2 cellular contexts compared by ENCODE assay signal in the genomic region with DNA sequence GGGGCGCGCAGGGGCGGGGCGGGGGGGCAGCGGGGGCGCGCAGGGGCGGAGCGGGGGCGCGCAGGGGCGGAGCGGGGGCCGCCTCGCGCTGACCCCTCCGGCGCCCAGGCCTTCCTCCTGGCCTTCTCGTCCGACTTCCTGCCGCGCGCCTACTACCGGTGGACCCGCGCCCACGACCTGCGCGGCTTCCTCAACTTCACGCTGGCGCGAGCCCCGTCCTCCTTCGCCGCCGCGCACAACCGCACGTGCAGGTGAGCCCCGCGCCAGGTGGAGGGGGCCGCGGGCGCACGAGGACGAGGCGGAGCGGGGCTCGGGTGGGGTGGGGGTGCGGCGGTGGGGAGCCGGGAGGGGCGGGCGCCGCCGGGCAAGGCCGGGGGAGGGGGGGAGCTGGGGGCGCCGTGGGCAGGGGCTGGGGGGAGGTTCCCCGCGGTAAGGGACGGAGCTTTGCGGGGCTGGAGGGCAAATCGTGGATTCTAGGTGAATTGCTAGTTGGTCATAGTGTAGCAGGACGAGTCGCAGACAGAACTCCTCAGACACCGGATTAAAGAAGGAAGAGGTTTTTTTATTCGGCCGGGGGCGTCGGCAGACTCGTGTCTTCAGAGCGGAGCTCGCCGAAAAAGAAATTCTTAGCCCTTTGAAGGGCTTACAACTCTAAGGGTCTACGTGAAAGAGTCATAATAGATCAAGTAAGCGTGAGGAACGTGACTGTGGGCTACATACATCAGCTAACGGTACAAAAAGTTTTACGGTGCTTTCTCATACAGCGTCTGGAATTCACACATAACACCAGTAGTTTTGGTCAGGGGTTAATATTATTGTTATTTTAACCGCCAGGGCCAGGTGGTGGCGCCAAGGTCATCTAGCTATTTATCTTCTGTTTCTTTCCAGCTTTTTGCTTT.
TF ChIP-seq lines count a peak whose summit lies in the region.

No MANE protein-coding gene starts in this region.

TF ChIP-seq in SK-N-SH treated with all-trans-retinoic acid at 6 μM for 48 hours, 23 proteins besides CTCF, POLR2A, EP300 and RAD21:
- TF ChIP-seq, protein P1, sequence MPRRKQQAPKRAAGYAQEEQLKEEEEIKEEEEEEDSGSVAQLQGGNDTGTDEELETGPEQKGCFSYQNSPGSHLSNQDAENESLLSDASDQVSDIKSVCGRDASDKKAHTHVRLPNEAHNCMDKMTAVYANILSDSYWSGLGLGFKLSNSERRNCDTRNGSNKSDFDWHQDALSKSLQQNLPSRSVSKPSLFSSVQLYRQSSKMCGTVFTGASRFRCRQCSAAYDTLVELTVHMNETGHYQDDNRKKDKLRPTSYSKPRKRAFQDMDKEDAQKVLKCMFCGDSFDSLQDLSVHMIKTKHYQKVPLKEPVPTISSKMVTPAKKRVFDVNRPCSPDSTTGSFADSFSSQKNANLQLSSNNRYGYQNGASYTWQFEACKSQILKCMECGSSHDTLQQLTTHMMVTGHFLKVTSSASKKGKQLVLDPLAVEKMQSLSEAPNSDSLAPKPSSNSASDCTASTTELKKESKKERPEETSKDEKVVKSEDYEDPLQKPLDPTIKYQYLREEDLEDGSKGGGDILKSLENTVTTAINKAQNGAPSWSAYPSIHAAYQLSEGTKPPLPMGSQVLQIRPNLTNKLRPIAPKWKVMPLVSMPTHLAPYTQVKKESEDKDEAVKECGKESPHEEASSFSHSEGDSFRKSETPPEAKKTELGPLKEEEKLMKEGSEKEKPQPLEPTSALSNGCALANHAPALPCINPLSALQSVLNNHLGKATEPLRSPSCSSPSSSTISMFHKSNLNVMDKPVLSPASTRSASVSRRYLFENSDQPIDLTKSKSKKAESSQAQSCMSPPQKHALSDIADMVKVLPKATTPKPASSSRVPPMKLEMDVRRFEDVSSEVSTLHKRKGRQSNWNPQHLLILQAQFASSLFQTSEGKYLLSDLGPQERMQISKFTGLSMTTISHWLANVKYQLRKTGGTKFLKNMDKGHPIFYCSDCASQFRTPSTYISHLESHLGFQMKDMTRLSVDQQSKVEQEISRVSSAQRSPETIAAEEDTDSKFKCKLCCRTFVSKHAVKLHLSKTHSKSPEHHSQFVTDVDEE (CRISPR knock-in tag; IDR thresholded peaks at IDR 0.05) = no peak
- TF ChIP-seq TOX (CRISPR knock-in tag; IDR thresholded peaks at IDR 0.05; ENCODE audit: borderline replicate concordance) (no peak), ZFP3 (CRISPR knock-in tag; IDR thresholded peaks at IDR 0.05) (no peak)
TF ChIP-seq in SK-N-SH treated with all-trans-retinoic acid at 6 μM for 48 hours: peak in this region for 0.

TF ChIP-seq in GM12878, 131 proteins besides CTCF, POLR2A, EP300 and RAD21 (continues in another document):
- TF ChIP-seq, protein P2, sequence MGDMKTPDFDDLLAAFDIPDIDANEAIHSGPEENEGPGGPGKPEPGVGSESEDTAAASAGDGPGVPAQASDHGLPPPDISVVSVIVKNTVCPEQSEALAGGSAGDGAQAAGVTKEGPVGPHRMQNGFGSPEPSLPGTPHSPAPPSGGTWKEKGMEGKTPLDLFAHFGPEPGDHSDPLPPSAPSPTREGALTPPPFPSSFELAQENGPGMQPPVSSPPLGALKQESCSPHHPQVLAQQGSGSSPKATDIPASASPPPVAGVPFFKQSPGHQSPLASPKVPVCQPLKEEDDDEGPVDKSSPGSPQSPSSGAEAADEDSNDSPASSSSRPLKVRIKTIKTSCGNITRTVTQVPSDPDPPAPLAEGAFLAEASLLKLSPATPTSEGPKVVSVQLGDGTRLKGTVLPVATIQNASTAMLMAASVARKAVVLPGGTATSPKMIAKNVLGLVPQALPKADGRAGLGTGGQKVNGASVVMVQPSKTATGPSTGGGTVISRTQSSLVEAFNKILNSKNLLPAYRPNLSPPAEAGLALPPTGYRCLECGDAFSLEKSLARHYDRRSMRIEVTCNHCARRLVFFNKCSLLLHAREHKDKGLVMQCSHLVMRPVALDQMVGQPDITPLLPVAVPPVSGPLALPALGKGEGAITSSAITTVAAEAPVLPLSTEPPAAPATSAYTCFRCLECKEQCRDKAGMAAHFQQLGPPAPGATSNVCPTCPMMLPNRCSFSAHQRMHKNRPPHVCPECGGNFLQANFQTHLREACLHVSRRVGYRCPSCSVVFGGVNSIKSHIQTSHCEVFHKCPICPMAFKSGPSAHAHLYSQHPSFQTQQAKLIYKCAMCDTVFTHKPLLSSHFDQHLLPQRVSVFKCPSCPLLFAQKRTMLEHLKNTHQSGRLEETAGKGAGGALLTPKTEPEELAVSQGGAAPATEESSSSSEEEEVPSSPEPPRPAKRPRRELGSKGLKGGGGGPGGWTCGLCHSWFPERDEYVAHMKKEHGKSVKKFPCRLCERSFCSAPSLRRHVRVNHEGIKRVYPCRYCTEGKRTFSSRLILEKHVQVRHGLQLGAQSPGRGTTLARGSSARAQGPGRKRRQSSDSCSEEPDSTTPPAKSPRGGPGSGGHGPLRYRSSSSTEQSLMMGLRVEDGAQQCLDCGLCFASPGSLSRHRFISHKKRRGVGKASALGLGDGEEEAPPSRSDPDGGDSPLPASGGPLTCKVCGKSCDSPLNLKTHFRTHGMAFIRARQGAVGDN (IDR thresholded peaks at IDR 0.05) = 0 out of 2 replicates have a peak, but pooled peaks have one; percentile 32
- TF ChIP-seq SMAD5 (IDR thresholded peaks at IDR 0.05; ENCODE audit: low read depth) (no peak), PAX8 (IDR thresholded peaks at IDR 0.05) (no peak), NFYA (IDR thresholded peaks at IDR 0.05; ENCODE audit: borderline replicate concordance, low read depth, low read length) (no peak), FOS (IDR thresholded peaks at IDR 0.05; ENCODE audit: borderline replicate concordance, extremely low read depth, insufficient read length) (no peak), CREM (IDR thresholded peaks at IDR 0.05; ENCODE audit: low read depth) (no peak), SREBF1 (IDR thresholded peaks at IDR 0.05; ENCODE audit: low read length) (no peak), HDAC2 (IDR thresholded peaks at IDR 0.05) (no peak), BHLHE40 (IDR thresholded peaks at IDR 0.05; ENCODE audit: borderline replicate concordance in 1 of 2, low read depth in 2 of 2, low read length in 1 of 2) (peak; percentile 74 to 94; a peak in 3 of 4 replicates), RUNX3 (IDR thresholded peaks at IDR 0.05; ENCODE audit: low read length) (0 out of 2 replicates have a peak, but pooled peaks have one; percentile 26), SMC3 (IDR thresholded peaks at IDR 0.05; ENCODE audit: borderline replicate concordance, low read length) (peak; percentile 15; the same call in 1 of the 2 replicates), NR2F1 (conservative IDR thresholded peaks at IDR 0.05) (peak; percentile 40; the same call in 1 of the 2 replicates), SMARCA5 (IDR thresholded peaks at IDR 0.05) (0 out of 2 replicates have a peak, but pooled peaks have one; percentile 32), HCFC1 (IDR thresholded peaks at IDR 0.05; ENCODE audit: low read length) (no peak), JUNB (IDR thresholded peaks at IDR 0.05) (no peak), TARDBP (IDR thresholded peaks at IDR 0.05; ENCODE audit: borderline replicate concordance) (no peak), MEF2B (IDR thresholded peaks at IDR 0.05; ENCODE audit: partially characterized antibody, poor library complexity, severe bottlenecking) (no peak), HDGF (IDR thresholded peaks at IDR 0.05) (no peak), CHD1 (IDR thresholded peaks at IDR 0.05; ENCODE audit: low read depth, low read length) (no peak), SUZ12 (IDR thresholded peaks at IDR 0.05; ENCODE audit: unreplicated experiment) (no peak), WRNIP1 (IDR thresholded peaks at IDR 0.05; ENCODE audit: borderline replicate concordance, low read depth, low read length) (no peak)
- TF ChIP-seq, protein P3, sequence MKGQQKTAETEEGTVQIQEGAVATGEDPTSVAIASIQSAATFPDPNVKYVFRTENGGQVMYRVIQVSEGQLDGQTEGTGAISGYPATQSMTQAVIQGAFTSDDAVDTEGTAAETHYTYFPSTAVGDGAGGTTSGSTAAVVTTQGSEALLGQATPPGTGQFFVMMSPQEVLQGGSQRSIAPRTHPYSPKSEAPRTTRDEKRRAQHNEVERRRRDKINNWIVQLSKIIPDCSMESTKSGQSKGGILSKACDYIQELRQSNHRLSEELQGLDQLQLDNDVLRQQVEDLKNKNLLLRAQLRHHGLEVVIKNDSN (IDR thresholded peaks at IDR 0.05; ENCODE audit: borderline replicate concordance, extremely low read length, insufficient read depth, low read depth, low read length) = no peak
- TF ChIP-seq, protein P4, sequence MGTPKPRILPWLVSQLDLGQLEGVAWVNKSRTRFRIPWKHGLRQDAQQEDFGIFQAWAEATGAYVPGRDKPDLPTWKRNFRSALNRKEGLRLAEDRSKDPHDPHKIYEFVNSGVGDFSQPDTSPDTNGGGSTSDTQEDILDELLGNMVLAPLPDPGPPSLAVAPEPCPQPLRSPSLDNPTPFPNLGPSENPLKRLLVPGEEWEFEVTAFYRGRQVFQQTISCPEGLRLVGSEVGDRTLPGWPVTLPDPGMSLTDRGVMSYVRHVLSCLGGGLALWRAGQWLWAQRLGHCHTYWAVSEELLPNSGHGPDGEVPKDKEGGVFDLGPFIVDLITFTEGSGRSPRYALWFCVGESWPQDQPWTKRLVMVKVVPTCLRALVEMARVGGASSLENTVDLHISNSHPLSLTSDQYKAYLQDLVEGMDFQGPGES (IDR thresholded peaks at IDR 0.05) = no peak
- TF ChIP-seq, protein P5, sequence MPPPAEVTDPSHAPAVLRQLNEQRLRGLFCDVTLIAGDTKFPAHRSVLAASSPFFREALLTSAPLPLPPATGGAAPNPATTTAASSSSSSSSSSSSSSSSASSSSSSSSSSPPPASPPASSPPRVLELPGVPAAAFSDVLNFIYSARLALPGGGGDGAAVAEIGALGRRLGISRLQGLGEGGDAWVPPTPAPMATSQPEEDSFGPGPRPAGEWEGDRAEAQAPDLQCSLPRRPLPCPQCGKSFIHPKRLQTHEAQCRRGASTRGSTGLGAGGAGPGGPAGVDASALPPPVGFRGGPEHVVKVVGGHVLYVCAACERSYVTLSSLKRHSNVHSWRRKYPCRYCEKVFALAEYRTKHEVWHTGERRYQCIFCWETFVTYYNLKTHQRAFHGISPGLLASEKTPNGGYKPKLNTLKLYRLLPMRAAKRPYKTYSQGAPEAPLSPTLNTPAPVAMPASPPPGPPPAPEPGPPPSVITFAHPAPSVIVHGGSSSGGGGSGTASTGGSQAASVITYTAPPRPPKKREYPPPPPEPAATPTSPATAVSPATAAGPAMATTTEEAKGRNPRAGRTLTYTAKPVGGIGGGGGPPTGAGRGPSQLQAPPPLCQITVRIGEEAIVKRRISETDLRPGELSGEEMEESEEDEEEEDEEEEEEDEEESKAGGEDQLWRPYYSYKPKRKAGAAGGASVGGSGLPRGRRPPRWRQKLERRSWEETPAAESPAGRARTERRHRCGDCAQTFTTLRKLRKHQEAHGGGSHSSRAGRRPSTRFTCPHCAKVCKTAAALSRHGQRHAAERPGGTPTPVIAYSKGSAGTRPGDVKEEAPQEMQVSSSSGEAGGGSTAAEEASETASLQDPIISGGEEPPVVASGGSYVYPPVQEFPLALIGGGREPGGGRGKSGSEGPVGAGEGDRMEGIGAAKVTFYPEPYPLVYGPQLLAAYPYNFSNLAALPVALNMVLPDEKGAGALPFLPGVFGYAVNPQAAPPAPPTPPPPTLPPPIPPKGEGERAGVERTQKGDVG (CRISPR knock-in tag; IDR thresholded peaks at IDR 0.05) = no peak
- TF ChIP-seq, protein P6, sequence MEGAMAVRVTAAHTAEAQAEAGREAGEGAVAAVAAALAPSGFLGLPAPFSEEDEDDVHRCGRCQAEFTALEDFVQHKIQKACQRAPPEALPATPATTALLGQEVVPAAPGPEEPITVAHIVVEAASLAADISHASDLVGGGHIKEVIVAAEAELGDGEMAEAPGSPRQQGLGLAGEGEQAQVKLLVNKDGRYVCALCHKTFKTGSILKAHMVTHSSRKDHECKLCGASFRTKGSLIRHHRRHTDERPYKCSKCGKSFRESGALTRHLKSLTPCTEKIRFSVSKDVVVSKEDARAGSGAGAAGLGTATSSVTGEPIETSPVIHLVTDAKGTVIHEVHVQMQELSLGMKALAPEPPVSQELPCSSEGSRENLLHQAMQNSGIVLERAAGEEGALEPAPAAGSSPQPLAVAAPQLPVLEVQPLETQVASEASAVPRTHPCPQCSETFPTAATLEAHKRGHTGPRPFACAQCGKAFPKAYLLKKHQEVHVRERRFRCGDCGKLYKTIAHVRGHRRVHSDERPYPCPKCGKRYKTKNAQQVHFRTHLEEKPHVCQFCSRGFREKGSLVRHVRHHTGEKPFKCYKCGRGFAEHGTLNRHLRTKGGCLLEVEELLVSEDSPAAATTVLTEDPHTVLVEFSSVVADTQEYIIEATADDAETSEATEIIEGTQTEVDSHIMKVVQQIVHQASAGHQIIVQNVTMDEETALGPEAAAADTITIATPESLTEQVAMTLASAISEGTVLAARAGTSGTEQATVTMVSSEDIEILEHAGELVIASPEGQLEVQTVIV (IDR thresholded peaks at IDR 0.05; ENCODE audit: borderline replicate concordance, partially characterized antibody) = no peak
- TF ChIP-seq, protein P7, sequence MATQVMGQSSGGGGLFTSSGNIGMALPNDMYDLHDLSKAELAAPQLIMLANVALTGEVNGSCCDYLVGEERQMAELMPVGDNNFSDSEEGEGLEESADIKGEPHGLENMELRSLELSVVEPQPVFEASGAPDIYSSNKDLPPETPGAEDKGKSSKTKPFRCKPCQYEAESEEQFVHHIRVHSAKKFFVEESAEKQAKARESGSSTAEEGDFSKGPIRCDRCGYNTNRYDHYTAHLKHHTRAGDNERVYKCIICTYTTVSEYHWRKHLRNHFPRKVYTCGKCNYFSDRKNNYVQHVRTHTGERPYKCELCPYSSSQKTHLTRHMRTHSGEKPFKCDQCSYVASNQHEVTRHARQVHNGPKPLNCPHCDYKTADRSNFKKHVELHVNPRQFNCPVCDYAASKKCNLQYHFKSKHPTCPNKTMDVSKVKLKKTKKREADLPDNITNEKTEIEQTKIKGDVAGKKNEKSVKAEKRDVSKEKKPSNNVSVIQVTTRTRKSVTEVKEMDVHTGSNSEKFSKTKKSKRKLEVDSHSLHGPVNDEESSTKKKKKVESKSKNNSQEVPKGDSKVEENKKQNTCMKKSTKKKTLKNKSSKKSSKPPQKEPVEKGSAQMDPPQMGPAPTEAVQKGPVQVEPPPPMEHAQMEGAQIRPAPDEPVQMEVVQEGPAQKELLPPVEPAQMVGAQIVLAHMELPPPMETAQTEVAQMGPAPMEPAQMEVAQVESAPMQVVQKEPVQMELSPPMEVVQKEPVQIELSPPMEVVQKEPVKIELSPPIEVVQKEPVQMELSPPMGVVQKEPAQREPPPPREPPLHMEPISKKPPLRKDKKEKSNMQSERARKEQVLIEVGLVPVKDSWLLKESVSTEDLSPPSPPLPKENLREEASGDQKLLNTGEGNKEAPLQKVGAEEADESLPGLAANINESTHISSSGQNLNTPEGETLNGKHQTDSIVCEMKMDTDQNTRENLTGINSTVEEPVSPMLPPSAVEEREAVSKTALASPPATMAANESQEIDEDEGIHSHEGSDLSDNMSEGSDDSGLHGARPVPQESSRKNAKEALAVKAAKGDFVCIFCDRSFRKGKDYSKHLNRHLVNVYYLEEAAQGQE (IDR thresholded peaks at IDR 0.05; ENCODE audit: low read depth, low read length) = no peak
- TF ChIP-seq, protein P8, sequence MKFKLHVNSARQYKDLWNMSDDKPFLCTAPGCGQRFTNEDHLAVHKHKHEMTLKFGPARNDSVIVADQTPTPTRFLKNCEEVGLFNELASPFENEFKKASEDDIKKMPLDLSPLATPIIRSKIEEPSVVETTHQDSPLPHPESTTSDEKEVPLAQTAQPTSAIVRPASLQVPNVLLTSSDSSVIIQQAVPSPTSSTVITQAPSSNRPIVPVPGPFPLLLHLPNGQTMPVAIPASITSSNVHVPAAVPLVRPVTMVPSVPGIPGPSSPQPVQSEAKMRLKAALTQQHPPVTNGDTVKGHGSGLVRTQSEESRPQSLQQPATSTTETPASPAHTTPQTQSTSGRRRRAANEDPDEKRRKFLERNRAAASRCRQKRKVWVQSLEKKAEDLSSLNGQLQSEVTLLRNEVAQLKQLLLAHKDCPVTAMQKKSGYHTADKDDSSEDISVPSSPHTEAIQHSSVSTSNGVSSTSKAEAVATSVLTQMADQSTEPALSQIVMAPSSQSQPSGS (IDR thresholded peaks at IDR 0.05; ENCODE audit: low read length) = no peak
- TF ChIP-seq, protein P9, sequence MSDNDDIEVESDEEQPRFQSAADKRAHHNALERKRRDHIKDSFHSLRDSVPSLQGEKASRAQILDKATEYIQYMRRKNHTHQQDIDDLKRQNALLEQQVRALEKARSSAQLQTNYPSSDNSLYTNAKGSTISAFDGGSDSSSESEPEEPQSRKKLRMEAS (IDR thresholded peaks at IDR 0.05; ENCODE audit: low read depth, low read length) = peak; percentile 43; the same call in 1 of the 2 replicates
